Comparison of ENCODE assay signal across 10 cellular contexts in genomic region chr5:78677777-78678668, GRCh38. TPM values are rescaled to one million over a fixed set of nuclear protein-coding genes. Genes with fewer than 3 reads are reported as not detected.
DNase-seq lines count a peak whose midpoint lies in the region; ATAC-seq and TF ChIP-seq lines count a peak whose summit lies in the region.
"Had no signal": no experiment of that assay in that cellular context is flagged by ENCODE, and none has a peak within 500 bp of the region (broad histone marks: within the 10 kb centered on the region; RNA-seq: fewer than 3 reads in every experiment).

No MANE protein-coding gene starts in this region.

- H3K4me1 ChIP-seq in hepatocyte (ENCODE audit: insufficient read depth): peaks cover 14% of the 10 kb centered on the region
- H3K4me1 ChIP-seq in urinary bladder (ENCODE audit: insufficient read depth): peaks cover 4% of the 10 kb centered on the region
- no peaks in the 10 kb centered on the region for H3K4me1 ChIP-seq in neural progenitor cell

- H3K27me3 ChIP-seq in hepatocyte (no peaks in the 10 kb centered on the region), neural progenitor cell (no peaks in the 10 kb centered on the region)

- H3K9me2 ChIP-seq in hepatocyte (replicated peaks; ENCODE audit: insufficient read depth): no peaks in the 10 kb centered on the region

- no peaks in the 10 kb centered on the region for H3K9me3 ChIP-seq in hepatocyte (ENCODE audit: low read depth)
- H3K9me3 ChIP-seq in neural progenitor cell (ENCODE audit: low read depth): no peaks in the 10 kb centered on the region

- no peak for ATAC-seq in HG03196 (IDR thresholded peaks at IDR 0.05; ENCODE audit: unreplicated experiment)

- DNase-seq in NCI-H2029 (lab: John Stamatoyannopoulos, UW) (peak; percentile 47), NCI-H2029 treated with DMSO at 0.1 percent for 48 hours (lab: John Stamatoyannopoulos, UW) (no peak), SW480 (ENCODE audit: low spot score) (peak; percentile 83), hepatocyte (ENCODE audit: low spot score) (peak; percentile 55), KBM-7 (no peak), neural progenitor cell (ENCODE audit: low spot score) (no peak)

- in situ Hi-C loops in KBM-7 (cut with MboI; ENCODE audit: low pct_unique_long_range_greater_than_20kb, low sequenced_read_pairs): no loop called here

- H3K36me3 Mint-ChIP-seq in neural progenitor cell: no peaks in the 10 kb centered on the region

- H3K4me3 Mint-ChIP-seq in neural progenitor cell: no peak overlapping the region
- H3K4me3 Mint-ChIP-seq: B cell, neural crest cell had no signal

- H3K4me3 ChIP-seq in hepatocyte (no peak overlapping the region), urinary bladder (ENCODE audit: low read depth, low read length) (no peak overlapping the region), neural progenitor cell (no peak overlapping the region)

- no peaks in the 10 kb centered on the region for H3K36me3 ChIP-seq in hepatocyte (replicated peaks; ENCODE audit: insufficient read depth, low read depth)
- H3K36me3 ChIP-seq in urinary bladder (ENCODE audit: insufficient read depth): no peaks in the 10 kb centered on the region
- no peaks in the 10 kb centered on the region for H3K36me3 ChIP-seq in neural progenitor cell

- H3K9me3 Mint-ChIP-seq in neural progenitor cell: peaks cover 7% of the 10 kb centered on the region

- H4K20me1 ChIP-seq in hepatocyte (ENCODE audit: insufficient read depth, poor library complexity, severe bottlenecking): no peaks in the 10 kb centered on the region
- no peaks in the 10 kb centered on the region for H4K20me1 ChIP-seq in neural progenitor cell (ENCODE audit: low read depth)

- no peaks in the 10 kb centered on the region for H3K4me1 Mint-ChIP-seq in neural progenitor cell
- H3K4me1 Mint-ChIP-seq: B cell, neural crest cell had no signal

- H3K27ac ChIP-seq in hepatocyte: peak overlapping the region; percentile 61
- H3K27ac ChIP-seq in urinary bladder (ENCODE audit: low read depth): peak overlapping the region; percentile 74
- H3K27ac ChIP-seq in neural progenitor cell: no peak overlapping the region

- peak overlapping the region; percentile 1 for H3K4me2 ChIP-seq in hepatocyte
- H3K4me2 ChIP-seq in neural progenitor cell: no peak overlapping the region

- H2AFZ ChIP-seq in hepatocyte: no peak overlapping the region
- H2AFZ ChIP-seq in neural progenitor cell (replicated peaks): no peak overlapping the region

- no peak overlapping the region for H3K27ac Mint-ChIP-seq in neural progenitor cell
- H3K27ac Mint-ChIP-seq: B cell had no signal

- H3F3A ChIP-seq in neural progenitor cell (ENCODE audit: low read depth): no peaks in the 10 kb centered on the region

- H3K9ac ChIP-seq in neural progenitor cell: no peak overlapping the region

- 31% methylated on average over 6 of the region's 6 CpGs for WGBS in hepatocyte (ENCODE audit: low lambda C conversion rate, missing lambda C conversion rate)
- 16% methylated on average over 6 of the region's 6 CpGs for WGBS in urinary bladder

- H3K27me3 Mint-ChIP-seq in neural progenitor cell (ENCODE audit: insufficient read depth, low read depth): peaks cover 2% of the 10 kb centered on the region

- no peaks in the 10 kb centered on the region for H3K79me2 ChIP-seq in hepatocyte
- no peaks in the 10 kb centered on the region for H3K79me2 ChIP-seq in neural progenitor cell (ENCODE audit: low read depth)

- TF ChIP-seq CTCF in hepatocyte (IDR thresholded peaks at IDR 0.05; ENCODE audit: poor library complexity) (no peak), neural progenitor cell (IDR thresholded peaks at IDR 0.05) (no peak)

RNA-seq across cellular contexts. Expression of gene LHFPL2, which starts 29.5 kb away (rescaled TPM):
- total RNA-seq in hepatocyte (38.0 and 39.9 TPM in 2 replicates), urinary bladder (146 TPM), neural progenitor cell (ENCODE audit: low replicate concordance) (20.6 and 21.1 TPM in 2 replicates)
- polyA plus RNA-seq in hepatocyte (10.2 and 15.6 TPM in 2 replicates), urinary bladder (19.2 TPM)

Comparison
In these comparisons a context has a peak if more than half of its experiments do, and no peak if none do; other contexts are left out.
1. DNase-seq: peak in NCI-H2029 (single experiment), SW480 (single experiment) and hepatocyte (single experiment); none in NCI-H2029 treated with DMSO at 0.1 percent for 48 hours (single experiment), KBM-7 (single experiment) and neural progenitor cell (single experiment).